ENCODE assay signal across 8 cellular contexts in the genomic region with DNA sequence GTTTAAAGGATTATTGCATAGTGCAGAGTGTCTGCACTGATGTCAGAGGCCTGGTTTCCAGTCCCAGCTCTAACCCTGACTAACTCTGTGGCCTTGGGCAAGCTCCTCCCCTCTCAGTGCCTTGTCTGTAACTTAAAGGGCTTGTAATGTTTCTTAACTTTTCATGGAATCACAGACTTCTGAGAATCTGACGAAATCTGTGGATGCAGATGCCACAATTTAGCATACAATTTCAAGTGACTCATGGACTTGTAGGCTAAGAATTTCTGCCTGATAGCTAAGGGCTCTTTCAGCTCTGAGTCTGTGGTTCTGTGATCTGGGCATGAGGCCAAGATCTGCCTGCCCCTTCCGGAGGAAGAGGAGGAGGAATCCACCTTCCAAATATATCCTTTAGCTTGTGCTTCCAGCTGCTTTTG.
DNase-seq lines count a peak whose midpoint lies in the region; ATAC-seq and TF ChIP-seq lines count a peak whose summit lies in the region.

No MANE protein-coding gene starts in this region.

- peak; percentile 6 to 7 for DNase-seq in AML-193 (lab: John Stamatoyannopoulos, UW)
- DNase-seq in NCI-H1092 (lab: John Stamatoyannopoulos, UW), result peak; percentile 14
- DNase-seq in coronary artery (ENCODE audit: low spot score), result peak; percentile 84
- DNase-seq in aorta, result peak; percentile 86 to 93
- no peak for DNase-seq in NCI-H1436 treated with DMSO at 0.1 percent for 48 hours (lab: John Stamatoyannopoulos, UW)
- DNase-seq in effector CD4-positive, alpha-beta T cell, result no peak

- no peaks in the 10 kb centered on the region for H3K36me3 ChIP-seq in mesodermal cell (ENCODE audit: control insufficient read depth, insufficient read depth, low read length)
- no peaks in the 10 kb centered on the region for H3K36me3 ChIP-seq in aorta (ENCODE audit: control insufficient read depth in 1 of 2, insufficient read depth in 2 of 2, low read length in 1 of 2)

- H3K9me3 ChIP-seq in mesodermal cell (ENCODE audit: control insufficient read depth, low read length) (no peaks in the 10 kb centered on the region), aorta (ENCODE audit: control insufficient read depth, low read length) (no peaks in the 10 kb centered on the region)

- no peaks in the 10 kb centered on the region for H3K27me3 ChIP-seq in aorta (ENCODE audit: control insufficient read depth in 1 of 2, insufficient read depth in 2 of 2, low read length in 1 of 2)

- ATAC-seq in aorta (ENCODE audit: low FRiP score) (peak; percentile 86), GM19395 (IDR thresholded peaks at IDR 0.05; ENCODE audit: unreplicated experiment) (no peak)

- no peak for TF ChIP-seq CTCF in coronary artery (IDR thresholded peaks at IDR 0.05)

- H3K4me3 ChIP-seq in coronary artery (peak overlapping the region; percentile 18), mesodermal cell (ENCODE audit: extremely low read depth, insufficient read depth, low read length, poor library complexity, severe bottlenecking) (no peak overlapping the region), aorta (ENCODE audit: low read length in 2 of 2) (no peak overlapping the region)

- H3K4me1 ChIP-seq in mesodermal cell (ENCODE audit: control insufficient read depth, insufficient read depth, low read length, poor library complexity, severe bottlenecking), result no peaks in the 10 kb centered on the region
- H3K4me1 ChIP-seq in aorta (ENCODE audit: control insufficient read depth in 1 of 2, insufficient read depth in 2 of 2, low read length in 2 of 2), result no peaks in the 10 kb centered on the region

- H3K27ac ChIP-seq in coronary artery (peak overlapping the region; percentile 64 to 88), mesodermal cell (ENCODE audit: low read depth, low read length, severe bottlenecking) (peak overlapping the region; percentile 62), aorta (ENCODE audit: low read depth in 1 of 2, low read length in 2 of 2) (peak overlapping the region; percentile 49 to 67)

- WGBS in mesodermal cell (ENCODE audit: insufficient coverage in 2 of 2), 2 experiments, result 88% methylated on average over 1 of the region's 2 CpGs; no CpG with 5 or more reads in 1 of the 2 experiments
- WGBS in aorta, 2 donors, result 1 to 2% methylated on average over 2 of the region's 2 CpGs

- intact Hi-C loops in aorta (cut with DNase I), result loop anchor here in 1 of 2 donors (5.0 kb wide), 1 partner anchor 238 kb away; the partner anchor contains the start of gene AR

Comparison
In these comparisons a context has a peak if more than half of its experiments do, and no peak if none do; other contexts are left out.
1. DNase-seq: peak in AML-193 (2 of 2), NCI-H1092 (single experiment), coronary artery (single experiment) and aorta (2 of 2); none in NCI-H1436 treated with DMSO at 0.1 percent for 48 hours (single experiment) and effector CD4-positive, alpha-beta T cell (single experiment).
2. Peak in every context shown above with its lines, with median percentiles within 50 percentile points of each other: H3K27ac ChIP-seq.